In genomic region chr2:27218614-27219013, GRCh38 we compare ENCODE assay signal across 11 cellular contexts. TPM values are rescaled to one million over a fixed set of nuclear protein-coding genes. Genes with fewer than 3 reads are reported as not detected.
DNase-seq lines count a peak whose midpoint lies in the region; TF ChIP-seq lines count a peak whose summit lies in the region.
"Had no signal": no experiment of that assay in that cellular context is flagged by ENCODE, and none has a peak within 500 bp of the region (broad histone marks: within the 10 kb centered on the region; RNA-seq: fewer than 3 reads in every experiment).

No MANE protein-coding gene starts in this region.

- H3K9me3 Mint-ChIP-seq in activated CD4-positive, alpha-beta T cell treated with anti-CD3 and anti-CD28 coated beads, Interleukin-2, amount 10 ng/mL, durations not matched to agents 7 days and 5 days: no peaks in the 10 kb centered on the region
- H3K9me3 Mint-ChIP-seq in endodermal cell: no peaks in the 10 kb centered on the region
- H3K9me3 Mint-ChIP-seq: activated naive CD4-positive, alpha-beta T cell treated with anti-CD3 and anti-CD28 coated beads, Interleukin-2, amount 50 U/mL, for 72 hours had no signal

- H3K27me3 Mint-ChIP-seq in activated CD4-positive, alpha-beta T cell treated with anti-CD3 and anti-CD28 coated beads, Interleukin-2, amount 10 ng/mL, durations not matched to agents 7 days and 5 days: no peaks in the 10 kb centered on the region
- no peaks in the 10 kb centered on the region for H3K27me3 Mint-ChIP-seq in endodermal cell (ENCODE audit: insufficient read depth)

- H3K36me3 ChIP-seq in OCI-LY3 (replicated peaks; ENCODE audit: low read depth, low read length) (peaks cover 46% of the 10 kb centered on the region), endodermal cell (ENCODE audit: control insufficient read depth, insufficient read depth, low read length) (peaks cover 53% of the 10 kb centered on the region), skeletal muscle satellite cell (ENCODE audit: insufficient read depth, low read length) (peaks cover 47% of the 10 kb centered on the region)

- no peak for DNase-seq in activated CD4-positive, alpha-beta T cell treated with anti-CD3 and anti-CD28 coated beads, Interleukin-2, amount 10 ng/mL, durations not matched to agents 7 days and 5 days
- no peak for DNase-seq in activated CD4-positive, alpha-beta T cell treated with anti-CD3 and anti-CD28 coated beads for 4 hours
- DNase-seq in endodermal cell (no peak), NCI-H69 (lab: John Stamatoyannopoulos, UW) (no peak), CD1c-positive myeloid dendritic cell (ENCODE audit: extremely low spot score) (no peak), NCI-H345 treated with DMSO at 0.1 percent for 48 hours (lab: John Stamatoyannopoulos, UW; ENCODE audit: unreplicated experiment) (no peak)
- DNase-seq: left cardiac atrium had no signal

- H3K27ac Mint-ChIP-seq in activated CD4-positive, alpha-beta T cell treated with anti-CD3 and anti-CD28 coated beads, Interleukin-2, amount 10 ng/mL, durations not matched to agents 7 days and 5 days: peak overlapping the region; percentile 96
- H3K27ac Mint-ChIP-seq in endodermal cell: peak overlapping the region; percentile 55

- peak overlapping the region; percentile 89 for H3K9ac ChIP-seq in OCI-LY3 (ENCODE audit: low read length)
- peak overlapping the region; percentile 89 for H3K9ac ChIP-seq in endodermal cell (ENCODE audit: extremely low read depth, low read length, poor library complexity, severe bottlenecking)
- peak overlapping the region; percentile 94 for H3K9ac ChIP-seq in skeletal muscle satellite cell (ENCODE audit: low read depth, low read length)

- CTCF ChIA-PET in activated CD4-positive, alpha-beta T cell treated with anti-CD3 and anti-CD28 coated beads, Interleukin-2, amount 10 ng/mL, durations not matched to agents 7 days and 5 days (lab: Charles Lee): interaction anchor here (1.0 kb wide), 1 partner anchor 28 kb away, joined by 3 read pairs; no protein-coding TSS in a partner anchor

- peaks cover 18% of the 10 kb centered on the region for H3K4me1 ChIP-seq in OCI-LY3 (ENCODE audit: low read length)
- H3K4me1 ChIP-seq in endodermal cell (ENCODE audit: control insufficient read depth, insufficient read depth, low read length): no peaks in the 10 kb centered on the region
- H3K4me1 ChIP-seq in skeletal muscle satellite cell (ENCODE audit: control insufficient read depth, insufficient read depth, low read length): peaks cover 13% of the 10 kb centered on the region

- peak overlapping the region; percentile 59 for H3K27ac ChIP-seq in OCI-LY3 (ENCODE audit: low read length)
- no peak overlapping the region for H3K27ac ChIP-seq in endodermal cell (ENCODE audit: low read depth, low read length)

- no peak overlapping the region for H2AFZ ChIP-seq in OCI-LY3 (ENCODE audit: low read depth, low read length)

- H3K27me3 ChIP-seq in OCI-LY3 (ENCODE audit: low read depth, low read length) (no peaks in the 10 kb centered on the region), endodermal cell (ENCODE audit: control insufficient read depth, insufficient read depth, low read length, poor library complexity, severe bottlenecking) (no peaks in the 10 kb centered on the region), skeletal muscle satellite cell (ENCODE audit: control insufficient read depth, insufficient read depth, low read length) (no peaks in the 10 kb centered on the region)

- peak overlapping the region; percentile 94 for H3K4me3 Mint-ChIP-seq in activated CD4-positive, alpha-beta T cell treated with anti-CD3 and anti-CD28 coated beads, Interleukin-2, amount 10 ng/mL, durations not matched to agents 7 days and 5 days
- peak overlapping the region; percentile 92 for H3K4me3 Mint-ChIP-seq in endodermal cell

- POLR2A ChIA-PET in activated CD4-positive, alpha-beta T cell treated with anti-CD3 and anti-CD28 coated beads, Interleukin-2, amount 10 ng/mL, durations not matched to agents 7 days and 5 days (lab: Charles Lee): no interaction called here

- peak overlapping the region; percentile 84 for H3K4me3 ChIP-seq in OCI-LY3 (ENCODE audit: low read length)
- peak overlapping the region; percentile 85 for H3K4me3 ChIP-seq in endodermal cell (ENCODE audit: low read length)
- peak overlapping the region; percentile 99 for H3K4me3 ChIP-seq in skeletal muscle satellite cell (ENCODE audit: low read length)

- H4K20me1 ChIP-seq in OCI-LY3 (ENCODE audit: insufficient read depth, low read length): no peaks in the 10 kb centered on the region

- H3K4me2 ChIP-seq in OCI-LY3 (ENCODE audit: low read length) (peak overlapping the region; percentile 90), skeletal muscle satellite cell (ENCODE audit: low read length) (peak overlapping the region; percentile 99)

- TF ChIP-seq CTCF in OCI-LY3 (IDR thresholded peaks at IDR 0.05; ENCODE audit: low read depth, low read length) (no peak), endodermal cell (conservative IDR thresholded peaks at IDR 0.05) (no peak)

- peaks cover 37% of the 10 kb centered on the region for H3K79me2 ChIP-seq in OCI-LY3 (ENCODE audit: low read length)

- H3K9me3 ChIP-seq in OCI-LY3 (ENCODE audit: insufficient read depth, low read length) (no peaks in the 10 kb centered on the region), endodermal cell (ENCODE audit: control insufficient read depth, low read length) (no peaks in the 10 kb centered on the region), skeletal muscle satellite cell (replicated peaks; ENCODE audit: low read length) (no peaks in the 10 kb centered on the region)

- H3K4me1 Mint-ChIP-seq in activated CD4-positive, alpha-beta T cell treated with anti-CD3 and anti-CD28 coated beads, Interleukin-2, amount 10 ng/mL, durations not matched to agents 7 days and 5 days: peaks cover 49% of the 10 kb centered on the region
- H3K4me1 Mint-ChIP-seq in endodermal cell: peaks cover 26% of the 10 kb centered on the region

- 88 to 93% methylated on average over 2 to 4 of the region's 4 CpGs for whole genome bisulfite sequencing in endodermal cell (ENCODE audit: insufficient coverage in 1 of 2, insufficient read length in 1 of 2), 2 experiments

- peaks cover 57% of the 10 kb centered on the region for H3K36me3 Mint-ChIP-seq in activated CD4-positive, alpha-beta T cell treated with anti-CD3 and anti-CD28 coated beads, Interleukin-2, amount 10 ng/mL, durations not matched to agents 7 days and 5 days (ENCODE audit: low read depth)
- peaks cover 60% of the 10 kb centered on the region for H3K36me3 Mint-ChIP-seq in endodermal cell (ENCODE audit: low read depth)

RNA-seq across cellular contexts. Expression of gene CAD, which starts 1.4 kb away (rescaled TPM):
- 10 to 100 TPM; 63.7 to 66.1 TPM for total RNA-seq in activated CD4-positive, alpha-beta T cell treated with anti-CD3 and anti-CD28 coated beads, Interleukin-2, amount 10 ng/mL, durations not matched to agents 7 days and 5 days
- total RNA-seq in endodermal cell: 100 to 1,000 TPM; 120 to 127 TPM
- polyA plus RNA-seq in endodermal cell (2013, experiment 1 of 2): 51.5 TPM
- polyA plus RNA-seq in endodermal cell (2013, experiment 2 of 2): 53.2 TPM
- 29.7 and 38.0 TPM in 2 replicates for total RNA-seq in skeletal muscle satellite cell (2012; rRNA removed)

RNA-seq across cellular contexts. Expression of gene SLC5A6, which starts 6.5 kb away (rescaled TPM):
- total RNA-seq in activated CD4-positive, alpha-beta T cell treated with anti-CD3 and anti-CD28 coated beads, Interleukin-2, amount 10 ng/mL, durations not matched to agents 7 days and 5 days: 10 to 100 TPM; 34.2 to 39.2 TPM
- total RNA-seq in endodermal cell: 100 to 1,000 TPM; 115 to 125 TPM
- polyA plus RNA-seq in endodermal cell (2013, experiment 1 of 2): 50.7 TPM
- 46.5 TPM for polyA plus RNA-seq in endodermal cell (2013, experiment 2 of 2)
- total RNA-seq in skeletal muscle satellite cell (2012; rRNA removed): 27.1 and 43.7 TPM in 2 replicates

RNA-seq across cellular contexts. Expression of gene ATRAID, which starts 6.8 kb away (rescaled TPM):
- total RNA-seq in activated CD4-positive, alpha-beta T cell treated with anti-CD3 and anti-CD28 coated beads, Interleukin-2, amount 10 ng/mL, durations not matched to agents 7 days and 5 days: 10 to 100 TPM; 72.5 to 81.8 TPM
- total RNA-seq in endodermal cell: 100 to 1,000 TPM; 101 to 140 TPM
- polyA plus RNA-seq in endodermal cell (2013, experiment 1 of 2): 194 TPM
- polyA plus RNA-seq in endodermal cell (2013, experiment 2 of 2): 166 TPM
- 154 and 181 TPM in 2 replicates for total RNA-seq in skeletal muscle satellite cell (2012; rRNA removed)

RNA-seq across cellular contexts. Expression of gene SLC30A3, which starts 44.2 kb away (rescaled TPM):
- total RNA-seq in activated CD4-positive, alpha-beta T cell treated with anti-CD3 and anti-CD28 coated beads, Interleukin-2, amount 10 ng/mL, durations not matched to agents 7 days and 5 days: under 1 TPM; 0.23 to 0.45 TPM
- total RNA-seq in endodermal cell: 1 to 10 TPM; 1.5 to 2.8 TPM
- 1.4 TPM for polyA plus RNA-seq in endodermal cell (2013, experiment 1 of 2)
- 0.83 TPM for polyA plus RNA-seq in endodermal cell (2013, experiment 2 of 2)
- total RNA-seq in skeletal muscle satellite cell (2012; rRNA removed): not detected in 2 replicates
- total RNA-seq: sciatic nerve had no signal

RNA-seq across cellular contexts. Expression of gene DNAJC5G, which starts 56.6 kb away (rescaled TPM):
- not detected for total RNA-seq in activated CD4-positive, alpha-beta T cell treated with anti-CD3 and anti-CD28 coated beads, Interleukin-2, amount 10 ng/mL, durations not matched to agents 7 days and 5 days
- total RNA-seq in endodermal cell: under 1 TPM in 1 of 2 donors, not detected in 1; 0.49 TPM
- polyA plus RNA-seq in endodermal cell (2013, experiment 1 of 2): not detected
- polyA plus RNA-seq in endodermal cell (2013, experiment 2 of 2): not detected
- not detected in 2 replicates for total RNA-seq in skeletal muscle satellite cell (2012; rRNA removed)
- total RNA-seq: activated naive CD4-positive, alpha-beta T cell treated with anti-CD3 and anti-CD28 coated beads, Interleukin-2, amount 50 U/mL, for 72 hours; sciatic nerve had no signal
